11 cellular contexts compared by ENCODE assay signal in genomic region chr22:30183861-30184278, GRCh38.
DNase-seq lines count a peak whose midpoint lies in the region; ATAC-seq and TF ChIP-seq lines count a peak whose summit lies in the region.
"Had no signal": no experiment of that assay in that cellular context is flagged by ENCODE, and none has a peak within 500 bp of the region (broad histone marks: within the 10 kb centered on the region; RNA-seq: fewer than 3 reads in every experiment).

No MANE protein-coding gene starts in this region.

- CTCF ChIA-PET in naive thymus-derived CD4-positive, alpha-beta T cell (lab: Charles Lee), result no interaction called here
- CTCF ChIA-PET in HEK293T (lab: Yijun Ruan, JAX), result no interaction called here

- H3K27me3 Mint-ChIP-seq in activated naive CD8-positive, alpha-beta T cell, result no peaks in the 10 kb centered on the region
- no peaks in the 10 kb centered on the region for H3K27me3 Mint-ChIP-seq in naive thymus-derived CD4-positive, alpha-beta T cell

- ATAC-seq in naive thymus-derived CD4-positive, alpha-beta T cell, result peak; percentile 67
- ATAC-seq: right lobe of liver had no signal

- H3K36me3 Mint-ChIP-seq in activated naive CD8-positive, alpha-beta T cell, result no peaks in the 10 kb centered on the region
- peaks cover 0 to 1% (median 0%) of the 10 kb centered on the region in 5 donors for H3K36me3 Mint-ChIP-seq in naive thymus-derived CD4-positive, alpha-beta T cell

- H3K27me3 ChIP-seq in naive thymus-derived CD4-positive, alpha-beta T cell (ENCODE audit: control insufficient read depth in 2 of 2, insufficient read depth in 2 of 2, low read length in 2 of 2), result no peaks in the 10 kb centered on the region
- H3K27me3 ChIP-seq: ascending aorta, right lobe of liver, upper lobe of left lung had no signal

- no peak for TF ChIP-seq CTCF in NB4 (IDR thresholded peaks at IDR 0.05; ENCODE audit: low read depth, low read length)

- H3K27ac Mint-ChIP-seq in activated naive CD8-positive, alpha-beta T cell, result peak overlapping the region; percentile 93
- H3K27ac Mint-ChIP-seq in naive thymus-derived CD4-positive, alpha-beta T cell, result peak overlapping the region in 2 of 9 donors; percentile 16 to 94
- H3K27ac Mint-ChIP-seq: activated B cell treated with CpG ODN at 0.5 μM for 24 hours had no signal

- no peak for TF ChIP-seq POLR2A in NB4 (IDR thresholded peaks at IDR 0.05; ENCODE audit: extremely low read depth, insufficient read length)

- H3K4me3 Mint-ChIP-seq in activated naive CD8-positive, alpha-beta T cell, result peak overlapping the region; percentile 42
- peak overlapping the region in 1 of 10 donors; percentile 70 for H3K4me3 Mint-ChIP-seq in naive thymus-derived CD4-positive, alpha-beta T cell
- H3K4me3 Mint-ChIP-seq: activated B cell treated with CpG ODN at 0.5 μM for 24 hours had no signal

- intact Hi-C loops in naive thymus-derived CD4-positive, alpha-beta T cell (cut with micrococcal nuclease), result loop anchor here in 1 of 2 donors (2.0 kb wide), 3 partner anchors 15 to 75 kb away; partner anchors contain the start of gene LIF

- no peaks in the 10 kb centered on the region for H3K9me3 ChIP-seq in naive thymus-derived CD4-positive, alpha-beta T cell (ENCODE audit: control insufficient read depth in 2 of 3, low read length in 3 of 3)
- H3K9me3 ChIP-seq: ascending aorta, right lobe of liver, upper lobe of left lung had no signal

- DNase-seq in ELR (ENCODE audit: low read depth) (peak; percentile 48), NB4 (ENCODE audit: low read depth) (peak; percentile 52), HEK293T (ENCODE audit: extremely low spot score) (no peak), NCI-H226 (no peak), DMS79 treated with DMSO at 0.1 percent for 48 hours (lab: John Stamatoyannopoulos, UW) (no peak)
- DNase-seq in naive thymus-derived CD4-positive, alpha-beta T cell, result no peak
- DNase-seq: activated B cell treated with CpG ODN at 0.5 μM for 24 hours, right lobe of liver, upper lobe of left lung had no signal

- H3K4me1 Mint-ChIP-seq in activated naive CD8-positive, alpha-beta T cell (ENCODE audit: low read depth), result peaks cover 73% of the 10 kb centered on the region
- H3K4me1 Mint-ChIP-seq in naive thymus-derived CD4-positive, alpha-beta T cell, result peaks cover 10 to 90% (median 16%) of the 10 kb centered on the region in 7 donors
- H3K4me1 Mint-ChIP-seq: activated B cell treated with CpG ODN at 0.5 μM for 24 hours had no signal

- H3K9me3 Mint-ChIP-seq in activated naive CD8-positive, alpha-beta T cell (ENCODE audit: low read depth), result no peaks in the 10 kb centered on the region
- peaks cover 0 to 2% (median 0%) of the 10 kb centered on the region in 11 donors for H3K9me3 Mint-ChIP-seq in naive thymus-derived CD4-positive, alpha-beta T cell
- H3K9me3 Mint-ChIP-seq: activated B cell treated with CpG ODN at 0.5 μM for 24 hours had no signal

- no peak overlapping the region for H3K4me3 ChIP-seq in NB4 (ENCODE audit: low read depth, low read length)
- H3K4me3 ChIP-seq in naive thymus-derived CD4-positive, alpha-beta T cell (ENCODE audit: low read length), result no peak overlapping the region
- H3K4me3 ChIP-seq: ascending aorta, right lobe of liver, upper lobe of left lung had no signal

- H3K27ac ChIP-seq in naive thymus-derived CD4-positive, alpha-beta T cell (ENCODE audit: low read depth, low read length), result no peak overlapping the region
- H3K27ac ChIP-seq: ascending aorta, right lobe of liver, upper lobe of left lung had no signal

- POLR2A ChIA-PET in naive thymus-derived CD4-positive, alpha-beta T cell (lab: Charles Lee), result no interaction called here
- POLR2A ChIA-PET in HEK293T (lab: Yijun Ruan, JAX), result interaction anchor here (0.9 kb wide), 1 partner anchor 12 kb away, joined by 3 read pairs; no protein-coding TSS in a partner anchor

- no peaks in the 10 kb centered on the region for H3K36me3 ChIP-seq in naive thymus-derived CD4-positive, alpha-beta T cell (ENCODE audit: control insufficient read depth in 2 of 3, insufficient read depth in 3 of 3, low read length in 3 of 3)
- H3K36me3 ChIP-seq: ascending aorta, right lobe of liver, upper lobe of left lung had no signal

- peaks cover 0 to 6% of the 10 kb centered on the region in 2 donors for H3K4me1 ChIP-seq in naive thymus-derived CD4-positive, alpha-beta T cell (ENCODE audit: control insufficient read depth in 2 of 2, insufficient read depth in 2 of 2, low read length in 2 of 2)
- H3K4me1 ChIP-seq: ascending aorta, right lobe of liver had no signal

TF ChIP-seq in HEK293T, 16 proteins besides CTCF, POLR2A, EP300 and RAD21:
- TF ChIP-seq TARDBP (IDR thresholded peaks at IDR 0.05), result no peak
- no peak for TF ChIP-seq BHLHE40 (IDR thresholded peaks at IDR 0.05; ENCODE audit: borderline replicate concordance)
- TF ChIP-seq FOXA1 (IDR thresholded peaks at IDR 0.05), result no peak

Comparison
In these comparisons a context has a peak if more than half of its experiments do, and no peak if none do; other contexts are left out.
1. DNase-seq: peak in ELR (single experiment) and NB4 (single experiment); none in naive thymus-derived CD4-positive, alpha-beta T cell (0 of 9), HEK293T (single experiment), NCI-H226 (single experiment) and DMS79 treated with DMSO at 0.1 percent for 48 hours (single experiment).